Comparison of ENCODE assay signal across 1 cellular context in the genomic region with DNA sequence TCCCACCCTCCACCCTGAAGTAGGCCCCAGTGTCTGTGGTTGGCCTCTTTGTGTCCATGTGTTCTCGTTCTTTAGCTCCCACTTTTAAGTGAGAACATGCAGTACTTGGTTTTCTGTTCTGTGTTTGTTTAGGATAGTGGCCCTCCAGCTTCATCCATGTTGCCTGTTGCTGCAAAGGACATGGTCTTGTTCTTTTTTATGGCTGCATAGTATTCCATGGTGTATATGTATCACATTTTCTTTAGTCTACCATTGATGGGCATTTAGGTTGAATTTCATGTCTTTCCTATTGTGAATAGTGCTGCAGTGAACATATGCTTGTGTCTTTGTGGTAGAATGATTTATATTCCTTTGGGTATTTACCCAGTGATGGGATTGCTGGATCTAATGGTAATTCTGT.
TF ChIP-seq lines count a peak whose summit lies in the region.

No MANE protein-coding gene starts in this region.

TF ChIP-seq in WTC11, 78 proteins besides CTCF, POLR2A, EP300 and RAD21:
- TF ChIP-seq GTF2I (CRISPR knock-in tag; conservative IDR thresholded peaks at IDR 0.05) (0 out of 2 replicates have a peak, but pooled peaks have one; percentile 19), NR1H2 (CRISPR knock-in tag; IDR thresholded peaks at IDR 0.05) (no peak)
